ENCODE assay signal across 21 cellular contexts in genomic region chr4:41183021-41183553, GRCh38. TPM values are rescaled to one million over a fixed set of nuclear protein-coding genes. Genes with fewer than 3 reads are reported as not detected.
DNase-seq lines count a peak whose midpoint lies in the region; ATAC-seq, FAIRE-seq and TF ChIP-seq lines count a peak whose summit lies in the region.
"Had no signal": no experiment of that assay in that cellular context is flagged by ENCODE, and none has a peak within 500 bp of the region (broad histone marks: within the 10 kb centered on the region; RNA-seq: fewer than 3 reads in every experiment).

No MANE protein-coding gene starts in this region.

- FAIRE-seq in HepG2 (lab: Jason Lieb, UNC) = no peak
- FAIRE-seq: GM12878, GM19239, HTR-8/SVneo had no signal

- in situ Hi-C loops in HepG2 (cut with HindIII; ENCODE audit: extremely low pct_ligation_motif_present, low pct_unique_long_range_greater_than_20kb) = no loop called here

- H3K9me3 ChIP-seq in HepG2 (ENCODE audit: low read length) (no peaks in the 10 kb centered on the region), right lobe of liver (no peaks in the 10 kb centered on the region), colonic mucosa (no peaks in the 10 kb centered on the region), mucosa of descending colon (no peaks in the 10 kb centered on the region)

- no peak overlapping the region for H3K27ac ChIP-seq in HepG2 (ENCODE audit: extremely low read length, insufficient read depth, low read length)
- no peak overlapping the region for H3K27ac ChIP-seq in right lobe of liver
- H3K27ac ChIP-seq in colonic mucosa = no peak overlapping the region
- H3K27ac ChIP-seq: BLaER1 treated with 17β-estradiol and CSF1 and Interleukin-3, amounts not matched to agents 10 nM and 100 nM had no signal

- no peak overlapping the region for H3K9ac ChIP-seq in HepG2 (ENCODE audit: insufficient read depth, low read depth, low read length)
- H3K9ac ChIP-seq in colonic mucosa (ENCODE audit: low read depth in 2 of 2, low read length in 2 of 2) = no peak overlapping the region
- H3K9ac ChIP-seq: BLaER1 treated with 17β-estradiol and CSF1 and Interleukin-3, amounts not matched to agents 10 nM and 100 nM had no signal

- intact Hi-C loops in HepG2 (cut with micrococcal nuclease; ENCODE audit: unreplicated experiment) (no loop called here), right lobe of liver (cut with DNase I) (no loop called here), colonic mucosa (cut with DNase I) (no loop called here), mucosa of descending colon (cut with DNase I, micrococcal nuclease) (no loop called here)

- no peak overlapping the region for H2AFZ ChIP-seq in HepG2 (ENCODE audit: low read length)

- peaks cover 59% of the 10 kb centered on the region for H3K79me2 ChIP-seq in HepG2 (ENCODE audit: insufficient read depth, low read length)

- WGBS in HepG2 (ENCODE audit: low lambda C conversion rate) = 91% methylated on average over 4 of the region's 4 CpGs
- 79% methylated on average over 4 of the region's 4 CpGs for WGBS in right lobe of liver (ENCODE audit: insufficient coverage, low coverage, low lambda C conversion rate, missing lambda C conversion rate)

- CTCF ChIA-PET in HepG2 (lab: Yijun Ruan, JAX; ENCODE audit: low intra/inter-chr PET ratio, low total read pairs) = no interaction called here

- no TSS peak for BruUV-seq in HepG2 (replicated peaks; lab: Mats Ljungman, UMichigan)

- H3K36me3 ChIP-seq in HepG2 (replicated peaks in 1 of 2; ENCODE audit: control insufficient read depth in 1 of 2, insufficient read depth in 2 of 2, low read length in 2 of 2) = no peaks in the 10 kb centered on the region
- no peaks in the 10 kb centered on the region for H3K36me3 ChIP-seq in right lobe of liver
- H3K36me3 ChIP-seq in colonic mucosa = no peaks in the 10 kb centered on the region
- no peaks in the 10 kb centered on the region for H3K36me3 ChIP-seq in mucosa of descending colon (ENCODE audit: low read depth)

- POLR2A ChIA-PET in HepG2 (lab: Yijun Ruan, JAX) = no interaction called here

- no peak for TF ChIP-seq RAD21 in HepG2 (CRISPR knock-in tag; IDR thresholded peaks at IDR 0.05)

- no peak overlapping the region for H3K4me3 ChIP-seq in HepG2 (replicated peaks in 1 of 3; ENCODE audit: insufficient read depth in 1 of 3, low read depth in 2 of 3, low read length in 3 of 3)
- H3K4me3 ChIP-seq in right lobe of liver = no peak overlapping the region
- H3K4me3 ChIP-seq in colonic mucosa = no peak overlapping the region
- no peak overlapping the region for H3K4me3 ChIP-seq in mucosa of descending colon
- H3K4me3 ChIP-seq: BLaER1 treated with 17β-estradiol and CSF1 and Interleukin-3, amounts not matched to agents 10 nM and 100 nM; GM12878 had no signal

- TF ChIP-seq POLR2A in HepG2 (IDR thresholded peaks at IDR 0.05; ENCODE audit: insufficient read depth in 1 of 2, low read depth in 2 of 2, low read length in 2 of 2) (no peak), right lobe of liver (IDR thresholded peaks at IDR 0.05) (no peak)

- TF ChIP-seq EP300 in HepG2 (IDR thresholded peaks at IDR 0.05; ENCODE audit: low read depth in 2 of 2, low read length in 2 of 2) = no peak
- TF ChIP-seq EP300 in HepG2 (CRISPR knock-in tag; IDR thresholded peaks at IDR 0.05; ENCODE audit: borderline replicate concordance) = no peak

- H3K4me2 ChIP-seq in HepG2 (ENCODE audit: low read depth, low read length) = no peak overlapping the region
- H3K4me2 ChIP-seq: BLaER1 treated with 17β-estradiol and CSF1 and Interleukin-3, amounts not matched to agents 10 nM and 100 nM had no signal

- ATAC-seq in HepG2 (no peak), right lobe of liver (no peak), mucosa of descending colon (peak; percentile 87), GM19324 (IDR thresholded peaks at IDR 0.05; ENCODE audit: low FRiP score, unreplicated experiment) (no peak), GM18511 (IDR thresholded peaks at IDR 0.05; ENCODE audit: unreplicated experiment) (no peak)
- ATAC-seq: CD8-positive, alpha-beta T cell; GM12878; HCT116 had no signal

- no peak for DNase-seq in HepG2 (ENCODE audit: low spot score)
- no peak for DNase-seq in right lobe of liver
- DNase-seq in colonic mucosa = peak; percentile 29
- DNase-seq in mucosa of descending colon = no peak
- no peak for DNase-seq in T-helper 1 cell
- no peak for DNase-seq in AML-193 (lab: John Stamatoyannopoulos, UW)
- DNase-seq: 8988T; CD8-positive, alpha-beta T cell; DMS 273 treated with DMSO at 0.1 percent for 48 hours; DMS53; DND-41; EL; GOT3; H7 had no signal

- H3K27me3 ChIP-seq in HepG2 (ENCODE audit: control insufficient read depth in 1 of 2, insufficient read depth in 2 of 2, low read length in 2 of 2) (no peaks in the 10 kb centered on the region), right lobe of liver (no peaks in the 10 kb centered on the region), colonic mucosa (no peaks in the 10 kb centered on the region)
- H3K27me3 ChIP-seq: BLaER1 treated with 17β-estradiol and CSF1 and Interleukin-3, amounts not matched to agents 10 nM and 100 nM had no signal

- H4K20me1 ChIP-seq in HepG2 (ENCODE audit: insufficient read depth, low read length) = no peaks in the 10 kb centered on the region

- H3K4me1 ChIP-seq in HepG2 (ENCODE audit: insufficient read depth, low read length) (peaks cover 47% of the 10 kb centered on the region), right lobe of liver (peaks cover 0 to 4% (median 0%) of the 10 kb centered on the region in 4 donors), colonic mucosa (peaks cover 6% of the 10 kb centered on the region), mucosa of descending colon (ENCODE audit: low read depth) (peaks cover 11% of the 10 kb centered on the region)

- TF ChIP-seq CTCF in HepG2 (CRISPR knock-in tag; IDR thresholded peaks at IDR 0.05) (no peak), right lobe of liver (IDR thresholded peaks at IDR 0.05) (no peak), colonic mucosa (IDR thresholded peaks at IDR 0.05) (no peak), mucosa of descending colon (IDR thresholded peaks at IDR 0.05) (no peak)

TF ChIP-seq in HepG2, 621 proteins besides CTCF, POLR2A, EP300 and RAD21:
- TF ChIP-seq ATF7 (IDR thresholded peaks at IDR 0.05) (peak; percentile 57; the same call in 1 of the 2 replicates), ATF7 (CRISPR knock-in tag; IDR thresholded peaks at IDR 0.05) (no peak), SIN3B (IDR thresholded peaks at IDR 0.05; ENCODE audit: low read length) (no peak)

RNA-seq across cellular contexts. Expression of gene APBB2, which starts 31.3 kb away (rescaled TPM):
- total RNA-seq in HepG2 (2016; rRNA removed; fragmentation: Illumina TruSeq; extraction: Trizol) (17.0 and 19.7 TPM in 2 replicates), right lobe of liver (10 to 100 TPM; 14.1 to 27.9 (median 25.1) TPM), colonic mucosa (10 to 100 TPM; 22.8 to 27.5 TPM), mucosa of descending colon (10 to 100 TPM; 26.3 to 68.3 (median 29.6) TPM)
- total RNA-seq in HepG2 (2016; cell fraction: cytosol; rRNA removed; fragmentation: Illumina TruSeq; extraction: Trizol; ENCODE audit: low read depth) = 14.9 and 15.5 TPM in 2 replicates
- total RNA-seq in HepG2 (2016; cell fraction: insoluble cytoplasmic fraction; rRNA removed; fragmentation: Illumina TruSeq; extraction: Trizol) = 17.3 and 17.6 TPM in 2 replicates
- 11.9 and 12.0 TPM in 2 replicates for total RNA-seq in HepG2 (2016; cell fraction: membrane; rRNA removed; fragmentation: Illumina TruSeq; extraction: Trizol)
- total RNA-seq in HepG2 (2016; cell fraction: nucleus; rRNA removed; fragmentation: Illumina TruSeq; extraction: Trizol) = 35.0 and 35.4 TPM in 2 replicates
- polyA plus RNA-seq in HepG2 (2011; rRNA removed) = 9.7 and 11.7 TPM in 2 replicates
- 10.4 and 11.7 TPM in 2 replicates for polyA plus RNA-seq in HepG2 (2011; cell fraction: cytosol; rRNA removed)
- polyA plus RNA-seq in HepG2 (2011; cell fraction: nucleus; rRNA removed) = 20.4 and 21.7 TPM in 2 replicates
- 8.9 and 9.8 TPM in 2 replicates for polyA plus RNA-seq in HepG2 (2012)
- polyA plus RNA-seq in HepG2 (2016; cell fraction: cytosol; fragmentation: Illumina TruSeq; extraction: Trizol; ENCODE audit: low read depth) = 0.61 and 0.73 TPM in 2 replicates
- polyA plus RNA-seq in HepG2 (2016; cell fraction: insoluble cytoplasmic fraction; fragmentation: Illumina TruSeq; extraction: Trizol; ENCODE audit: low read depth) = 12.6 and 12.9 TPM in 2 replicates
- polyA plus RNA-seq in HepG2 (2016; cell fraction: membrane; fragmentation: Illumina TruSeq; extraction: Trizol; ENCODE audit: low read depth) = 3.0 and 3.5 TPM in 2 replicates
- polyA plus RNA-seq in HepG2 (2016; cell fraction: nucleus; fragmentation: Illumina TruSeq; extraction: Trizol; ENCODE audit: insufficient read depth, low read depth) = 17.6 and 19.8 TPM in 2 replicates
- polyA minus RNA-seq in HepG2 (2011; rRNA and poly(A)+ RNA removed; ENCODE audit: low replicate concordance) = 15.2 and 41.3 TPM in 2 replicates
- polyA minus RNA-seq in HepG2 (2011; cell fraction: cytosol; rRNA and poly(A)+ RNA removed) = 12.6 and 12.7 TPM in 2 replicates
- polyA minus RNA-seq in HepG2 (2011; cell fraction: nucleus; rRNA and poly(A)+ RNA removed) = 42.4 and 49.7 TPM in 2 replicates
